In genomic region chr4:6732441-6733357, GRCh38 we compare ENCODE assay signal across 1 cellular context.
TF ChIP-seq lines count a peak whose summit lies in the region.

No MANE protein-coding gene starts in this region.

TF ChIP-seq in GM23338, 12 proteins besides CTCF, POLR2A, EP300 and RAD21 (continued from another document):
- TF ChIP-seq REST (IDR thresholded peaks at IDR 0.05; ENCODE audit: unreplicated experiment), result no peak
- no peak for TF ChIP-seq ZNF114 (CRISPR knock-in tag; IDR thresholded peaks at IDR 0.05)
- TF ChIP-seq ZNF331 (CRISPR knock-in tag; IDR thresholded peaks at IDR 0.05; ENCODE audit: low read depth), result no peak
- no peak for TF ChIP-seq CREB1 (CRISPR knock-in tag; IDR thresholded peaks at IDR 0.05; ENCODE audit: low read depth)
- no peak for TF ChIP-seq NANOG (IDR thresholded peaks at IDR 0.05; ENCODE audit: borderline replicate concordance)
- no peak for TF ChIP-seq EZH2phosphoT487 (IDR thresholded peaks at IDR 0.05; ENCODE audit: unreplicated experiment)
- TF ChIP-seq EZH2 (IDR thresholded peaks at IDR 0.05; ENCODE audit: low read depth, unreplicated experiment), result no peak
- TF ChIP-seq ETS1 (IDR thresholded peaks at IDR 0.05), result no peak
- TF ChIP-seq JUNB (IDR thresholded peaks at IDR 0.05; ENCODE audit: unreplicated experiment), result no peak
- TF ChIP-seq ZNF462 (CRISPR knock-in tag; IDR thresholded peaks at IDR 0.05), result no peak
